Comparison of ENCODE assay signal across 32 cellular contexts in genomic region chr12:30595742-30596141, GRCh38.
DNase-seq lines count a peak whose midpoint lies in the region; ATAC-seq, FAIRE-seq and TF ChIP-seq lines count a peak whose summit lies in the region.
"Had no signal": no experiment of that assay in that cellular context is flagged by ENCODE, and none has a peak within 500 bp of the region (broad histone marks: within the 10 kb centered on the region; RNA-seq: fewer than 3 reads in every experiment).

No MANE protein-coding gene starts in this region.

- CTCF ChIA-PET in HepG2 (lab: Yijun Ruan, JAX; ENCODE audit: low intra/inter-chr PET ratio, low total read pairs): no interaction called here
- CTCF ChIA-PET in A549 (lab: Yijun Ruan, JAX): no interaction called here

- BruUV-seq in HepG2 (replicated peaks; lab: Mats Ljungman, UMichigan): no TSS peak

- DNase-seq in HepG2 (ENCODE audit: low spot score): no peak
- no peak for DNase-seq in right lobe of liver
- no peak for DNase-seq in A549 (ENCODE audit: low read depth in 1 of 2, low spot score in 1 of 2)
- DNase-seq in HTR-8/SVneo (ENCODE audit: insufficient read length, low spot score): no peak
- DNase-seq in cerebellar cortex (ENCODE audit: low spot score): no peak
- DNase-seq: 8988T; ACHN; AML-193; BE2C; C1 segment of cervical spinal cord; Caco-2; Calu3; CD4-positive, alpha-beta memory T cell; CD4-positive, alpha-beta T cell; CD4-positive, CD25-positive, alpha-beta regulatory T cell; CD8-positive, alpha-beta memory T cell; CD8-positive, alpha-beta T cell; COR-L47; DMS 273 treated with DMSO at 0.1 percent for 48 hours; DMS153; DMS53; DMS79; DMS79 treated with DMSO at 0.1 percent for 48 hours; DND-41; EL had no signal

- FAIRE-seq in HepG2 (lab: Jason Lieb, UNC): no peak
- no peak for FAIRE-seq in A549 (lab: Jason Lieb, UNC)
- FAIRE-seq in HTR-8/SVneo (lab: Jason Lieb, UNC): peak; percentile 38
- FAIRE-seq: A204.1, D721Med had no signal

- TF ChIP-seq RAD21 in HepG2 (CRISPR knock-in tag; IDR thresholded peaks at IDR 0.05) (no peak), A549 (conservative IDR thresholded peaks at IDR 0.05 in 1 of 2, IDR thresholded peaks at IDR 0.05 in 1 of 2) (no peak)

- H3K4me2 ChIP-seq in HepG2 (ENCODE audit: low read depth, low read length) (no peak overlapping the region), A549 (no peak overlapping the region)
- H3K4me2 ChIP-seq: BLaER1; BLaER1 treated with 17β-estradiol and CSF1 and Interleukin-3, amounts not matched to agents 10 nM and 100 nM had no signal

- H3K27ac ChIP-seq in HepG2 (ENCODE audit: extremely low read length, insufficient read depth, low read length) (no peak overlapping the region), right lobe of liver (no peak overlapping the region), A549 (no peak overlapping the region)
- H3K27ac ChIP-seq: 22Rv1; BLaER1; BLaER1 treated with 17β-estradiol and CSF1 and Interleukin-3, amounts not matched to agents 10 nM and 100 nM; C4-2B had no signal

- intact Hi-C loops in HepG2 (cut with micrococcal nuclease; ENCODE audit: unreplicated experiment) (no loop called here), right lobe of liver (cut with DNase I) (no loop called here)

- no peaks in the 10 kb centered on the region for H3K27me3 ChIP-seq in HepG2 (ENCODE audit: control insufficient read depth in 1 of 2, insufficient read depth in 2 of 2, low read length in 2 of 2)
- H3K27me3 ChIP-seq in right lobe of liver: no peaks in the 10 kb centered on the region
- H3K27me3 ChIP-seq: BE2C; BLaER1; BLaER1 treated with 17β-estradiol and CSF1 and Interleukin-3, amounts not matched to agents 10 nM and 100 nM had no signal

- H3K9ac ChIP-seq in HepG2 (ENCODE audit: insufficient read depth, low read depth, low read length): no peak overlapping the region
- H3K9ac ChIP-seq: BLaER1; BLaER1 treated with 17β-estradiol and CSF1 and Interleukin-3, amounts not matched to agents 10 nM and 100 nM had no signal

- ATAC-seq in HepG2 (no peak), right lobe of liver (no peak), A549 (no peak), HG03025 (IDR thresholded peaks at IDR 0.05; ENCODE audit: low FRiP score, unreplicated experiment) (no peak)
- ATAC-seq: CD8-positive, alpha-beta T cell had no signal

- no peak for TF ChIP-seq CTCF in HepG2 (CRISPR knock-in tag; IDR thresholded peaks at IDR 0.05)
- no peak for TF ChIP-seq CTCF in right lobe of liver (IDR thresholded peaks at IDR 0.05)
- TF ChIP-seq CTCF in A549 (IDR thresholded peaks at IDR 0.05): no peak

- TF ChIP-seq POLR2A in HepG2 (IDR thresholded peaks at IDR 0.05; ENCODE audit: insufficient read depth in 1 of 2, low read depth in 2 of 2, low read length in 2 of 2) (no peak), right lobe of liver (IDR thresholded peaks at IDR 0.05) (no peak), A549 (IDR thresholded peaks at IDR 0.05; ENCODE audit: low read length) (no peak)

- in situ Hi-C loops in HepG2 (cut with HindIII; ENCODE audit: extremely low pct_ligation_motif_present, low pct_unique_long_range_greater_than_20kb): no loop called here

- POLR2A ChIA-PET in HepG2 (lab: Yijun Ruan, JAX): no interaction called here
- POLR2A ChIA-PET in A549 (lab: Yijun Ruan, JAX): no interaction called here

- no peaks in the 10 kb centered on the region for H3K36me3 ChIP-seq in HepG2 (replicated peaks in 1 of 2; ENCODE audit: control insufficient read depth in 1 of 2, insufficient read depth in 2 of 2, low read length in 2 of 2)
- H3K36me3 ChIP-seq in right lobe of liver: no peaks in the 10 kb centered on the region
- H3K36me3 ChIP-seq: BE2C; BLaER1; BLaER1 treated with 17β-estradiol and CSF1 and Interleukin-3, amounts not matched to agents 10 nM and 100 nM had no signal

- no peaks in the 10 kb centered on the region for H3K79me2 ChIP-seq in HepG2 (ENCODE audit: insufficient read depth, low read length)

- no peak for TF ChIP-seq EP300 in HepG2 (IDR thresholded peaks at IDR 0.05; ENCODE audit: low read depth in 2 of 2, low read length in 2 of 2)
- TF ChIP-seq EP300 in HepG2 (CRISPR knock-in tag; IDR thresholded peaks at IDR 0.05; ENCODE audit: borderline replicate concordance): no peak
- no peak for TF ChIP-seq EP300 in A549 (IDR thresholded peaks at IDR 0.05)

- no peaks in the 10 kb centered on the region for H4K20me1 ChIP-seq in HepG2 (ENCODE audit: insufficient read depth, low read length)
- H4K20me1 ChIP-seq: BLaER1; BLaER1 treated with 17β-estradiol and CSF1 and Interleukin-3, amounts not matched to agents 10 nM and 100 nM had no signal

- H3K4me1 ChIP-seq in HepG2 (ENCODE audit: insufficient read depth, low read length) (peaks cover 26% of the 10 kb centered on the region), right lobe of liver (no peaks in the 10 kb centered on the region), A549 (no peaks in the 10 kb centered on the region)
- H3K4me1 ChIP-seq: BE2C; BLaER1; BLaER1 treated with 17β-estradiol and CSF1 and Interleukin-3, amounts not matched to agents 10 nM and 100 nM had no signal

- no peak overlapping the region for H2AFZ ChIP-seq in HepG2 (ENCODE audit: low read length)

- WGBS in HepG2 (ENCODE audit: low lambda C conversion rate): 68% methylated on average over 5 of the region's 5 CpGs
- WGBS in right lobe of liver (ENCODE audit: insufficient coverage, low coverage, low lambda C conversion rate, missing lambda C conversion rate): 65% methylated on average over 5 of the region's 5 CpGs
- WGBS in A549 (ENCODE audit: missing lambda C conversion rate): 40% methylated on average over 5 of the region's 5 CpGs

- H3K4me3 ChIP-seq in HepG2 (replicated peaks in 1 of 3; ENCODE audit: insufficient read depth in 1 of 3, low read depth in 2 of 3, low read length in 3 of 3): no peak overlapping the region
- H3K4me3 ChIP-seq in right lobe of liver: no peak overlapping the region
- no peak overlapping the region for H3K4me3 ChIP-seq in A549
- H3K4me3 ChIP-seq: BLaER1; BLaER1 treated with 17β-estradiol and CSF1 and Interleukin-3, amounts not matched to agents 10 nM and 100 nM had no signal

- H3K9me3 ChIP-seq in HepG2 (ENCODE audit: low read length) (peaks cover 19% of the 10 kb centered on the region; the same call in 1 of the 2 replicates), right lobe of liver (no peaks in the 10 kb centered on the region), A549 (no peaks in the 10 kb centered on the region)
- H3K9me3 ChIP-seq: BE2C; BLaER1; BLaER1 treated with 17β-estradiol and CSF1 and Interleukin-3, amounts not matched to agents 10 nM and 100 nM; Caco-2 had no signal

TF ChIP-seq in HepG2, 621 proteins besides CTCF, POLR2A, EP300 and RAD21:
- TF ChIP-seq FOXA3 (CRISPR knock-in tag; IDR thresholded peaks at IDR 0.05) (0 out of 2 replicates have a peak, but pooled peaks have one; percentile 14), MAFG (CRISPR knock-in tag; IDR thresholded peaks at IDR 0.05) (no peak), ZNF7 (CRISPR knock-in tag; IDR thresholded peaks at IDR 0.05) (peak; percentile 98)

TF ChIP-seq in A549, 52 proteins besides CTCF, POLR2A, EP300 and RAD21:
- no peak for TF ChIP-seq FOSB (CRISPR knock-in tag; IDR thresholded peaks at IDR 0.05)
- TF ChIP-seq ZFP36 (IDR thresholded peaks at IDR 0.05; ENCODE audit: borderline replicate concordance, partially characterized antibody): peak; percentile 20
- TF ChIP-seq NFE2L2 (conservative IDR thresholded peaks at IDR 0.05; ENCODE audit: low read length): no peak

Comparison
In these comparisons a context has a peak if more than half of its experiments do, and no peak if none do; other contexts are left out.
1. Of the 38 proteins assayed by ChIP-seq in both HepG2 and A549: peak only in HepG2: none; only in A549: ZFP36; in both: none; in neither: 37.